In the genomic region with DNA sequence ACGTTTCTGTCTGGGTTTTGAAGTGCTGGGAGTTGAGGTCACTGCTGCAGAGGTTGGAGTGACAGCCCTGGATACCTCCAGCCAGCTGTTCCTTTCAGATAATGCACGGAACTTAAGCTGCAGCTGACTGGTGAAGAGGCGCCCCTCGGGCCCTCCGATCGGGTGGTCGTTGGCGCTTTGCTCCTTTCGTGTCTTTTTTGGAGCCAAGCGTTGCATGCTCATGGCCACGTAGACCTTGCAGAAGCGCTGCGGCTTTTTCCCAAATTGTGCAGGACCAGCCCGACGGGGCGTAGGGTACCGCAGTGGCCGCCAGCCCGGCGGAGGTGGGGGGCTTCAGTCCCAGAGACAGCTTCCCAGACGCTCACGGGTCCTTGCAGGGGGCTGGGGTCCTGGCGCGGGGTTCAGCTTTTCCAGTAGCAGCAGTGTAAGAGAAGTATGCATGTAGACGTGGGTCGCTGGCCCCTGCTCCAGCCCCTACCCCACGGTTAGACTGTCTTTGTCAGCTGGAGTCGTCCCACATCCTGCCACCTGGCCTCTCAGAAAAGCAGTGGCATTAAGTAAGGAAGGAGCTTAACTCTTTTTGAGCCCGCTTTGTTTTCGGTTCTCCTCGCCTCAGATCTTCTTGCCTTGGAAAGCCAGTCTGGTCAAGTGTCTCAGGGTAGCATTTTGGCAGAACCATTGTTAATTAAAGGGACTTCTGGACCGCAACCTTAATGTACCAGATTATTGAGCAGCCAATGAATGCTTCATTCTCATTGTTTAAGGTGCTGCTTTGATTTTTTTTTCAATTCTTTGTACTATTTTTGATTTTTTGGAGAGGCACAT, we compare ENCODE assay signal across 8 cellular contexts. TPM values are rescaled to one million over a fixed set of nuclear protein-coding genes. Genes with fewer than 3 reads are reported as not detected.
DNase-seq lines count a peak whose midpoint lies in the region; ATAC-seq and TF ChIP-seq lines count a peak whose summit lies in the region.

No MANE protein-coding gene starts in this region.

- POLR2A ChIA-PET in MCF 10A (lab: Yijun Ruan, JAX), result interaction anchor here (0.5 to 10.3 kb wide), 31 partner anchors 9 to 817 kb away, joined by 3 to 127 read pairs (median 5); no protein-coding TSS in a partner anchor

- no peaks in the 10 kb centered on the region for H3K9me3 Mint-ChIP-seq in MCF 10A (ENCODE audit: unreplicated experiment)
- no peaks in the 10 kb centered on the region for H3K9me3 Mint-ChIP-seq in stimulated activated memory B cell treated with anti-CD40 and anti-IgM and Interleukin-4, amounts not matched to agents 10 μg/mL and 1 μg/mL and 100 μg/mL, for 72 hours

- peaks cover 19% of the 10 kb centered on the region for H3K4me1 Mint-ChIP-seq in MCF 10A (ENCODE audit: insufficient read depth, unreplicated experiment)
- H3K4me1 Mint-ChIP-seq in stimulated activated memory B cell treated with anti-CD40 and anti-IgM and Interleukin-4, amounts not matched to agents 10 μg/mL and 1 μg/mL and 100 μg/mL, for 72 hours, result peaks cover 69% of the 10 kb centered on the region

- peak; percentile 3 for ATAC-seq in HG02885 (IDR thresholded peaks at IDR 0.05; ENCODE audit: poor library complexity, unreplicated experiment)
- peak; percentile 5 for ATAC-seq in stimulated activated memory B cell treated with anti-CD40 and anti-IgM and Interleukin-4, amounts not matched to agents 10 μg/mL and 1 μg/mL and 100 μg/mL, for 72 hours

- DNase-seq in RPMI7951 (ENCODE audit: low read depth), result peak; percentile 43
- peak; percentile 36 for DNase-seq in MCF 10A (ENCODE audit: unreplicated experiment)
- DNase-seq in islet precursor cell, result peak; percentile 63
- DNase-seq in NK-92 (lab: John Stamatoyannopoulos, UW; ENCODE audit: unreplicated experiment), result no peak
- DNase-seq in SKM-1 treated with dmso at 0.1 percent for 144 hours (lab: John Stamatoyannopoulos, UW; ENCODE audit: unreplicated experiment), result no peak

- TF ChIP-seq CTCF in GM12875 (IDR thresholded peaks at IDR 0.05; ENCODE audit: borderline replicate concordance, insufficient read depth, low read depth, low read length) (no peak), MCF 10A (IDR thresholded peaks at IDR 0.05; ENCODE audit: unreplicated experiment) (no peak)

- CTCF ChIA-PET in MCF 10A (lab: Yijun Ruan, JAX), result interaction anchor here (0.5 to 7.3 kb wide), 29 partner anchors 9 to 1195 kb away, joined by 3 to 112 read pairs (median 4); no protein-coding TSS in a partner anchor

- peak overlapping the region; percentile 53 for H3K4me3 ChIP-seq in GM12875 (ENCODE audit: low read depth, low read length)

- no TSS peak for BruUV-seq in MCF 10A (replicated peaks; lab: Mats Ljungman, UMichigan)

- H3K27me3 Mint-ChIP-seq in MCF 10A (ENCODE audit: insufficient read depth, unreplicated experiment), result no peaks in the 10 kb centered on the region
- H3K27me3 Mint-ChIP-seq in stimulated activated memory B cell treated with anti-CD40 and anti-IgM and Interleukin-4, amounts not matched to agents 10 μg/mL and 1 μg/mL and 100 μg/mL, for 72 hours, result no peaks in the 10 kb centered on the region

- intact Hi-C loops in MCF 10A (cut with micrococcal nuclease), result loop anchor here (1.0 to 2.0 kb wide), 4 partner anchors 35 to 160 kb away; no protein-coding TSS in a partner anchor

- peak overlapping the region; percentile 72 for H3K4me3 Mint-ChIP-seq in MCF 10A (ENCODE audit: unreplicated experiment)
- H3K4me3 Mint-ChIP-seq in stimulated activated memory B cell treated with anti-CD40 and anti-IgM and Interleukin-4, amounts not matched to agents 10 μg/mL and 1 μg/mL and 100 μg/mL, for 72 hours, result peak overlapping the region; percentile 88

- H3K36me3 Mint-ChIP-seq in MCF 10A (ENCODE audit: insufficient read depth, unreplicated experiment), result peaks cover 43% of the 10 kb centered on the region
- peaks cover 65% of the 10 kb centered on the region for H3K36me3 Mint-ChIP-seq in stimulated activated memory B cell treated with anti-CD40 and anti-IgM and Interleukin-4, amounts not matched to agents 10 μg/mL and 1 μg/mL and 100 μg/mL, for 72 hours

- peak overlapping the region; percentile 89 for H3K27ac Mint-ChIP-seq in MCF 10A (ENCODE audit: low read depth, unreplicated experiment)
- H3K27ac Mint-ChIP-seq in stimulated activated memory B cell treated with anti-CD40 and anti-IgM and Interleukin-4, amounts not matched to agents 10 μg/mL and 1 μg/mL and 100 μg/mL, for 72 hours, result peak overlapping the region; percentile 93

RNA-seq across cellular contexts. Expression of a gene that starts 0.8 kb away (rescaled TPM):
- total RNA-seq in RPMI7951 (2014; rRNA removed; shearing (Covaris generic)), result 4.9 and 5.4 TPM in 2 replicates
- 38.2 and 52.8 TPM in 2 replicates for total RNA-seq in MCF 10A (2022)

Comparison
In these comparisons a context has a peak if more than half of its experiments do, and no peak if none do; other contexts are left out.
1. DNase-seq: peak in RPMI7951 (single experiment), MCF 10A (single experiment) and islet precursor cell (single experiment); none in NK-92 (single experiment) and SKM-1 treated with dmso at 0.1 percent for 144 hours (single experiment).